ENCODE assay signal across 27 cellular contexts in genomic region chr16:69035375-69035774, GRCh38.
"Had no signal": no experiment of that assay in that cellular context is flagged by ENCODE, and none has a peak within 500 bp of the region (broad histone marks: within the 10 kb centered on the region; RNA-seq: fewer than 3 reads in every experiment).

No MANE protein-coding gene starts in this region.

- H3K27me3 Mint-ChIP-seq: activated B cell treated with CpG ODN at 0.5 μM for 24 hours; activated CD8-positive, alpha-beta T cell treated with anti-CD3 and anti-CD28 coated beads for 36 hours; activated naive CD8-positive, alpha-beta T cell; activated T-helper 17 cell treated with anti-CD3 and anti-CD28 coated beads, Interleukin-2, amount 50 U/mL, for 72 hours; central memory CD8-positive, alpha-beta T cell; T-helper 17 cell had no signal

- DNase-seq: activated B cell treated with CpG ODN at 0.5 μM for 24 hours; activated CD4-positive, alpha-beta T cell treated with anti-CD3 and anti-CD28 coated beads for 48 hours; activated CD4-positive, alpha-beta T cell treated with anti-CD3 and anti-CD28 coated beads, Interleukin-2, amount 50 U/mL, for 1 hour; activated CD4-positive, alpha-beta T cell treated with anti-CD3 and anti-CD28 coated beads, Interleukin-2, amount 50 U/mL, for 48 hours; activated CD8-positive, alpha-beta memory T cell treated with anti-CD3 and anti-CD28 coated beads for 24 hours; activated CD8-positive, alpha-beta T cell treated with anti-CD3 and anti-CD28 coated beads for 36 hours; activated effector memory CD4-positive, alpha-beta T cell treated with Interleukin-2 at 50 U/mL for 16 hours; activated gamma-delta T cell treated with Interleukin-2 at 50 U/mL for 16 hours; activated naive CD4-positive, alpha-beta T cell treated with anti-CD3 and anti-CD28 coated beads, Interleukin-2, amount 50 U/mL, for 16 hours; activated naive CD4-positive, alpha-beta T cell treated with Interleukin-2 at 50 U/mL for 16 hours; activated T-cell treated with anti-CD3 and anti-CD28 coated beads, Interleukin-2, amount 50 U/mL, for 4 hours; amniotic stem cell; anterior cingulate cortex; brain microvascular endothelial cell; cortex of kidney; dermis blood vessel endothelial cell; effector CD8-positive, alpha-beta T cell; esophagus squamous epithelium; foreskin melanocyte; T-helper 1 cell; T-helper 17 cell; T1000; WERI-Rb-1 had no signal

- H3K9me3 Mint-ChIP-seq: activated B cell treated with CpG ODN at 0.5 μM for 24 hours; activated CD8-positive, alpha-beta T cell treated with anti-CD3 and anti-CD28 coated beads for 36 hours; activated T-cell treated with anti-CD3 and anti-CD28 coated beads, Interleukin-2, amount 50 U/mL, for 4 hours; activated T-helper 17 cell treated with anti-CD3 and anti-CD28 coated beads, Interleukin-2, amount 50 U/mL, for 72 hours; central memory CD8-positive, alpha-beta T cell; T-helper 2 cell treated with Interferon-gamma antibody and Interleukin-4, amounts not matched to agents 5 μg/mL and 100 μg/mL, for 36 hours had no signal

- H3K4me3 Mint-ChIP-seq: activated B cell treated with CpG ODN at 0.5 μM for 24 hours; activated CD8-positive, alpha-beta T cell treated with anti-CD3 and anti-CD28 coated beads for 36 hours; activated naive CD8-positive, alpha-beta T cell; activated T-cell treated with anti-CD3 and anti-CD28 coated beads, Interleukin-2, amount 50 U/mL, for 4 hours; activated T-helper 17 cell treated with anti-CD3 and anti-CD28 coated beads, Interleukin-2, amount 50 U/mL, for 72 hours; central memory CD8-positive, alpha-beta T cell; T-helper 17 cell; T-helper 2 cell treated with Interferon-gamma antibody and Interleukin-4, amounts not matched to agents 5 μg/mL and 100 μg/mL, for 36 hours had no signal

- H3K27ac Mint-ChIP-seq: activated B cell treated with CpG ODN at 0.5 μM for 24 hours; activated CD8-positive, alpha-beta T cell treated with anti-CD3 and anti-CD28 coated beads for 36 hours; activated naive CD8-positive, alpha-beta T cell; activated T-helper 17 cell treated with anti-CD3 and anti-CD28 coated beads, Interleukin-2, amount 50 U/mL, for 72 hours; T-helper 17 cell; T-helper 2 cell treated with Interferon-gamma antibody and Interleukin-4, amounts not matched to agents 5 μg/mL and 100 μg/mL, for 36 hours had no signal

- H3K4me1 Mint-ChIP-seq: activated B cell treated with CpG ODN at 0.5 μM for 24 hours; activated T-helper 17 cell treated with anti-CD3 and anti-CD28 coated beads, Interleukin-2, amount 50 U/mL, for 72 hours; central memory CD8-positive, alpha-beta T cell; T-helper 17 cell had no signal
